ENCODE assay signal across 17 cellular contexts in the genomic region with DNA sequence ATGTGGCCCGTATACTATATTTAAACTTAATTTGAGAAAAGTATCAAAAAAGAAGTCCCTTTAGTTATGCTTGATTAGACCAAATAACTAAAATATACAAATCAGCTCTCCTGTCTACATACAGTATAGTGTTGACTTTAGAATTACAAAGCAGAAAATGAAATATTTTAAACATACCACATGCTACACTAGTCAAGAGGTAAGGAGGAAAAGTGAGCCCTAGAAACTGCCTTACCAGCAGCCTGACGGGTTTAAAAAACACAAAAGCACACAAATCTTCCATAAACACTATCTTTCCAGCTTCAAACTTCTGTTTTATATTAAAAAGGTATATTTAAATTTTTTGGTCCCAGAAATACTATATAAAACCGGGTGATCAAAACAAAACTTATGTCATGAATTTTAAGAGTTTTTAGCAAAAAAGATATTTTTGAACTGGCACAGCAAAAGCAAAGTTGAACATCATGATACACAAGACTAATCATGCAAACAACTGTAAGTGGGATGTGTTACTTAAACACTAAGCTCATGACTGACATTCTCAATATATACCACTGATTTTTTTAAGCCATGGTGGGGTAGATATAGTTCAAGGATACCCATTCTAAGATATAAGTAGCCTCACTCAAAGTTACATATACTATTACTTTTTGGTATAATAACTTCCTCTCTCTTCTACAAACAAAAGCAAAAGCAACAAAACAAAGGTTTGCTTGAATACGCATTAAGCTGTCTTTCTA. TPM values are rescaled to one million over a fixed set of nuclear protein-coding genes. Genes with fewer than 3 reads are reported as not detected.
"Had no signal": no experiment of that assay in that cellular context is flagged by ENCODE, and none has a peak within 500 bp of the region (broad histone marks: within the 10 kb centered on the region; RNA-seq: fewer than 3 reads in every experiment).

No MANE protein-coding gene starts in this region.

- H3K36me3 ChIP-seq: uterus had no signal

- H3K36me3 Mint-ChIP-seq: natural killer cell had no signal

- H3K9me3 ChIP-seq: breast epithelium, tibial artery, uterus had no signal

- H3K4me1 ChIP-seq: breast epithelium had no signal

- H3K9me3 Mint-ChIP-seq: activated T-helper 1 cell treated with anti-CD3 and anti-CD28 coated beads, Interleukin-12 subunit alpha, Interleukin-12 subunit beta, Interleukin-2, Interleukin-4 antibody, amounts not matched to agents 30 ng/mL and 10 ng/mL and 1 ng/mL, durations not matched to agents 14 hours and 24 hours and 36 hours; effector memory CD8-positive, alpha-beta T cell; natural killer cell; stimulated activated effector memory CD8-positive, alpha-beta T cell treated with anti-CD3 and anti-CD28 coated beads, Interleukin-12 subunit alpha, Interleukin-12 subunit beta, amount 100 ng/mL, for 72 hours; T-helper 2 cell treated with Interferon-gamma antibody and Interleukin-4, amounts not matched to agents 5 μg/mL and 100 μg/mL, for 36 hours had no signal

- H3K4me3 Mint-ChIP-seq: activated T-helper 1 cell treated with anti-CD3 and anti-CD28 coated beads, Interleukin-12 subunit alpha, Interleukin-12 subunit beta, Interleukin-2, Interleukin-4 antibody, amounts not matched to agents 30 ng/mL and 10 ng/mL and 1 ng/mL, durations not matched to agents 14 hours and 24 hours and 36 hours; effector memory CD8-positive, alpha-beta T cell; natural killer cell; stimulated activated effector memory CD8-positive, alpha-beta T cell treated with anti-CD3 and anti-CD28 coated beads, Interleukin-12 subunit alpha, Interleukin-12 subunit beta, amount 100 ng/mL, for 72 hours; T-helper 2 cell treated with Interferon-gamma antibody and Interleukin-4, amounts not matched to agents 5 μg/mL and 100 μg/mL, for 36 hours had no signal

- H3K27ac Mint-ChIP-seq: activated T-helper 1 cell treated with anti-CD3 and anti-CD28 coated beads, Interleukin-12 subunit alpha, Interleukin-12 subunit beta, Interleukin-2, Interleukin-4 antibody, amounts not matched to agents 30 ng/mL and 10 ng/mL and 1 ng/mL, durations not matched to agents 14 hours and 24 hours and 36 hours; natural killer cell; stimulated activated effector memory CD8-positive, alpha-beta T cell treated with anti-CD3 and anti-CD28 coated beads, Interleukin-12 subunit alpha, Interleukin-12 subunit beta, amount 100 ng/mL, for 72 hours; T-helper 2 cell treated with Interferon-gamma antibody and Interleukin-4, amounts not matched to agents 5 μg/mL and 100 μg/mL, for 36 hours had no signal

- H3K4me3 ChIP-seq: breast epithelium, tibial artery, uterus had no signal

- DNase-seq: activated CD4-positive, alpha-beta T cell treated with anti-CD3 and anti-CD28 coated beads, Interleukin-2, amount 50 U/mL, for 1 hour; activated CD8-positive, alpha-beta memory T cell treated with anti-CD3 and anti-CD28 coated beads for 24 hours; anterior cingulate cortex; cerebellar nuclear complex; dermis blood vessel endothelial cell; effector memory CD8-positive, alpha-beta T cell; left colon; natural killer cell; posterior cingulate gyrus; retina; tibial artery; uterus had no signal

- H3K27me3 Mint-ChIP-seq: effector memory CD8-positive, alpha-beta T cell had no signal

- H3K27me3 ChIP-seq: breast epithelium, tibial artery, uterus had no signal

- H3K27ac ChIP-seq: breast epithelium, epithelial cell of prostate had no signal

RNA-seq across cellular contexts. Expression of gene KLHL10, which starts 11.8 kb away (rescaled TPM):
- total RNA-seq: activated T-helper 1 cell treated with anti-CD3 and anti-CD28 coated beads, Interleukin-12 subunit alpha, Interleukin-12 subunit beta, Interleukin-2, Interleukin-4 antibody, amounts not matched to agents 30 ng/mL and 10 ng/mL and 1 ng/mL, durations not matched to agents 14 hours and 24 hours and 36 hours; dermis blood vessel endothelial cell; left colon; natural killer cell had no signal
